In the genomic region with DNA sequence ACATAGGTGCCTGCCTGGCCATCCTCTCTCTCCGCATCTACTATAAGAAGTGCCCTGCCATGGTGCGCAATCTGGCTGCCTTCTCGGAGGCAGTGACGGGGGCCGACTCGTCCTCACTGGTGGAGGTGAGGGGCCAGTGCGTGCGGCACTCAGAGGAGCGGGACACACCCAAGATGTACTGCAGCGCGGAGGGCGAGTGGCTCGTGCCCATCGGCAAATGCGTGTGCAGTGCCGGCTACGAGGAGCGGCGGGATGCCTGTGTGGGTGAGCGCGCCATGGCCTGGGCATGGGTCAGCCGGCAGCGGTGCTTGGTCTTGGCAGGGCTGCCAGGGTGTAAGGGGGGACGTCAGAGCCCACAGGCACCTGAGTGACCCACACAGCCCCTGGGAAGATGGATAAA, we compare ENCODE assay signal across 11 cellular contexts. TPM values are rescaled to one million over a fixed set of nuclear protein-coding genes. Genes with fewer than 3 reads are reported as not detected.
"Had no signal": no experiment of that assay in that cellular context is flagged by ENCODE, and none has a peak within 500 bp of the region (broad histone marks: within the 10 kb centered on the region; RNA-seq: fewer than 3 reads in every experiment).

No MANE protein-coding gene starts in this region.

- H3K4me3 Mint-ChIP-seq: IgD-negative memory B cell had no signal

- H3K36me3 Mint-ChIP-seq: IgD-negative memory B cell had no signal

- H3K9ac ChIP-seq: KMS-11 had no signal

- H3K4me2 ChIP-seq: KMS-11 had no signal

- FAIRE-seq: HepG2, HTR-8/SVneo, K562 had no signal

- ATAC-seq: HepG2, K562 had no signal

- DNase-seq: IMR-90, KBM-7, KG1 had no signal

- H3K27ac Mint-ChIP-seq: IgD-negative memory B cell had no signal

- H3K27ac ChIP-seq: HL-60, KMS-11 had no signal

- H3K4me3 ChIP-seq: K562 had no signal

RNA-seq across cellular contexts. Expression of a gene that starts 13.3 kb away (rescaled TPM):
- total RNA-seq: HepG2, HT-29, HT1080, IMR-90, K562 had no signal
- polyA plus RNA-seq: HepG2, IgD-negative memory B cell, IMR-90, K562 had no signal

RNA-seq across cellular contexts. Expression of a gene that starts 59.8 kb away (rescaled TPM):
- total RNA-seq: HepG2, HT-29, HT1080, IMR-90 had no signal
- polyA plus RNA-seq: HepG2, IgD-negative memory B cell, IMR-90, K562 had no signal
